9 cellular contexts compared by ENCODE assay signal in the genomic region with DNA sequence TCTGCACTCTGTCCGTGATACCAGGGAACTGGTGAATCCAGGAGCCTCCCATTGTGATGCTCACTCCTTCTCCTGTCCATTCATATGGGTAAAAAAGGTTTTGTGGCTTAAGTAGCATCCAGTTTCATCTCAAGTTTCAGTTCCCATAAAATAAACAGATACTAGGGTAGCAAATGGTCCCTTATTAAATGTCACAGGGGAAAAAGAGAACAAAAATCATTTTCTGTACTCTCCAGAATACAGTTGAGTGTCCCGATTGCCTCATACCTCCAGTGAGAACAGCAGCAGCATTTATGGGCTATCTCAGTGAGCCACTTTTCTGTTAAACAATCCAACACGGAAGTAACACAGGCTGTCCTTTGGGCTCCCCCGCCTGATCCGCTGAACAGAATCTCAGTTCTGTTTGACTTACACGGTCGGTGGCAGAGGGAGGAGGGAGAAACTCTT.
DNase-seq lines count a peak whose midpoint lies in the region; ATAC-seq and TF ChIP-seq lines count a peak whose summit lies in the region.
"Had no signal": no experiment of that assay in that cellular context is flagged by ENCODE, and none has a peak within 500 bp of the region (broad histone marks: within the 10 kb centered on the region; RNA-seq: fewer than 3 reads in every experiment).

No MANE protein-coding gene starts in this region.

- H3K27ac Mint-ChIP-seq in T-cell, result peak overlapping the region; percentile 80 to 85

- H3K36me3 Mint-ChIP-seq in T-cell, result peaks cover 85% of the 10 kb centered on the region

- H3K4me1 Mint-ChIP-seq in T-cell, result peaks cover 96 to 99% (median 98%) of the 10 kb centered on the region in 3 donors

- peak overlapping the region in 2 of 3 donors; percentile 13 to 58 for H3K4me3 Mint-ChIP-seq in T-cell

- POLR2A ChIA-PET in T-cell (lab: Charles Lee), result no interaction called here

- H3K4me1 ChIP-seq in lung (ENCODE audit: control insufficient read depth in 2 of 2, insufficient read depth in 2 of 2, low read length in 2 of 2), result peaks cover 9 to 28% of the 10 kb centered on the region in 2 donors

- CTCF ChIA-PET in T-cell (lab: Charles Lee), result no interaction called here

- 28 to 46% methylated on average over 7 of the region's 7 CpGs for WGBS in lung, 2 donors

- H3K4me3 ChIP-seq in lung, result no peak overlapping the region
- H3K4me3 ChIP-seq: thoracic aorta had no signal

- no peaks in the 10 kb centered on the region for H3K9me3 Mint-ChIP-seq in T-cell

- H3K27ac ChIP-seq in lung (ENCODE audit: low read depth in 1 of 2, low read length in 1 of 2), result peak overlapping the region in 1 of 2 donors; percentile 17
- H3K27ac ChIP-seq: thoracic aorta had no signal

- no peak for DNase-seq in Right ventricle myocardium inferior (ENCODE audit: missing footprints)
- no peak for DNase-seq in cardiac septum (ENCODE audit: low spot score)
- DNase-seq in T-cell, result no peak
- peak; percentile 53 for DNase-seq in lung (ENCODE audit: low spot score)
- DNase-seq in NCI-H446 (lab: John Stamatoyannopoulos, UW), result no peak
- no peak for DNase-seq in kidney glomerular epithelial cell (lab: John Stamatoyannopoulos, UW)
- no peak for DNase-seq in NCI-H1048 (lab: John Stamatoyannopoulos, UW)

- H3K27me3 ChIP-seq in lung (ENCODE audit: control insufficient read depth, insufficient read depth), result no peaks in the 10 kb centered on the region

- H3K9me3 ChIP-seq in lung (ENCODE audit: control insufficient read depth in 2 of 2, insufficient read depth in 1 of 2, low read length in 1 of 2), result peaks cover 0 to 2% of the 10 kb centered on the region in 2 donors
- H3K9me3 ChIP-seq: thoracic aorta had no signal

- H3K36me3 ChIP-seq in lung (ENCODE audit: control insufficient read depth in 2 of 2, insufficient read depth in 2 of 2, low read length in 2 of 2), result peaks cover 0 to 2% of the 10 kb centered on the region in 2 donors
- H3K36me3 ChIP-seq: thoracic aorta had no signal

- TF ChIP-seq CTCF in lung (IDR thresholded peaks at IDR 0.05; ENCODE audit: control extremely low read depth, extremely low read depth), result no peak

- H3K27me3 Mint-ChIP-seq in T-cell, result no peaks in the 10 kb centered on the region

- ATAC-seq in Right ventricle myocardium inferior (peak; percentile 91), HG03039 (IDR thresholded peaks at IDR 0.05; ENCODE audit: unreplicated experiment) (peak; percentile 49), T-cell (replicated peaks in 1 of 4) (no peak), lung (ENCODE audit: insufficient read depth, low FRiP score) (peak; percentile 76)

- intact Hi-C loops in Right ventricle myocardium inferior (cut with DNase I), result loop anchor here (5.0 to 10.0 kb wide), 2 partner anchors 65 to 392 kb away; no protein-coding TSS in a partner anchor
- intact Hi-C loops in cardiac septum (cut with DNase I), result loop anchor here (5.0 kb wide), 1 partner anchor 60 kb away; no protein-coding TSS in a partner anchor

Comparison
In these comparisons a context has a peak if more than half of its experiments do, and no peak if none do; other contexts are left out.
1. ATAC-seq: peak in Right ventricle myocardium inferior (single experiment), HG03039 (single experiment) and lung (single experiment); none in T-cell (0 of 4).